Comparison of ENCODE assay signal across 8 cellular contexts in the genomic region with DNA sequence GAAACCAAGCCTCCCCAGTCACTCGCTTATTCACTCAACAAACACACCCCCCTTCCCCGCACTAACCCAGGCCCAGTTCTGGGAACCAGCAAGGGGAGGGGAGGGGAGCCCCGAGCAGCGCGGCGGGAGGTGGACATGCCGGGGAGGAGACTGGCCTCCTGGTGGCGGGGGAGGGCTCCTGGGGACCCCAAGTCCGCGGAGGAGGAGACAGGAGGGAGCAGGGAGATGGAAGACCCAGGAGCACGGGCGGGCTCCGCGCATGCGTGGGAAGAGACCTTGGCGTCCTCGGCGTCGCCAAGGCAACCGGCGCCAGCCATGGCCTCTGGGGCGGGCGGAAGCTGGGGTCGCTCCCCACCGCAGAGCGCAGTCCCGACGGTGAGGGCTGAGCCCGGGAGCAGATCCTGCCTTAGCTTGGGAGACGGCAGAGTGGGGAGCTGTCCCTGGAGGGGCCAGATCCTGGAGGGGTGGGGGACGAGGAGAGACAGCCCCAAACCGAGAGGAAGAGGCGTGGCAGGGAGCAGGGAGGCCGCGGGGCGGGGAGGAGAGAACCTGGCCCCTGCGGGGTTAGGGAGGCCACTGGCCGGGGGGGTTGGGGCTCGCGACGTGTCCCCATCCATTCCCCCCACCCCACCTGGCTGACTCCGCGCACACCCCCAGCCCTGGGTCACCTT. TPM values are rescaled to one million over a fixed set of nuclear protein-coding genes. Genes with fewer than 3 reads are reported as not detected.
DNase-seq lines count a peak whose midpoint lies in the region; ATAC-seq and TF ChIP-seq lines count a peak whose summit lies in the region.

A gene (plus strand): TSS at position 302 of the 671 bp plus-strand sequence. CDS start 14 bp downstream, at position 316.

- peak within 1 kb of the TSS; percentile 12; the same call in 1 of the 2 replicates for H2AFZ ChIP-seq in OCI-LY7 (ENCODE audit: low read length)
- H2AFZ ChIP-seq in neural cell (ENCODE audit: low read depth, low read length) = peak within 1 kb of the TSS; percentile 45

- H3K4me1 ChIP-seq in OCI-LY7 (ENCODE audit: insufficient read depth, low read length, poor library complexity, severe bottlenecking) = peaks cover 18% of the 10 kb centered on the region
- peaks cover 12% of the 10 kb centered on the region for H3K4me1 ChIP-seq in stomach smooth muscle (ENCODE audit: control insufficient read depth, insufficient read depth, low read length)

- CTCF ChIA-PET in OCI-LY7 (lab: Charles Lee; ENCODE audit: unreplicated experiment) = no interaction called here

- H3K27ac ChIP-seq in OCI-LY7 (ENCODE audit: low read depth, low read length, poor library complexity, severe bottlenecking) (no peak within 1 kb of the TSS), neural cell (ENCODE audit: low read length) (no peak within 1 kb of the TSS), stomach smooth muscle (ENCODE audit: low read length) (no peak within 1 kb of the TSS)

- DNase-seq in G401 (ENCODE audit: low spot score) (peak; percentile 37), OCI-LY7 (ENCODE audit: low spot score) (peak; percentile 82), activated T-helper 1 cell treated with Interleukin-2 at 50 U/mL for 16 hours (ENCODE audit: low read depth) (peak; percentile 69), fibroblast of peridontal ligament (ENCODE audit: extremely low read depth) (peak; percentile 41)

- peak within 1 kb of the TSS; percentile 87 for H3K4me2 ChIP-seq in OCI-LY7 (ENCODE audit: low read length)
- H3K4me2 ChIP-seq in neural cell (ENCODE audit: low read length) = peak within 1 kb of the TSS; percentile 44

- H3K79me2 ChIP-seq in OCI-LY7 (ENCODE audit: insufficient read depth, low read depth, low read length) (no peaks in the 10 kb centered on the region), neural cell (replicated peaks; ENCODE audit: insufficient read depth, low read length) (no peaks in the 10 kb centered on the region)

- H3K4me3 ChIP-seq in OCI-LY7 (ENCODE audit: low read depth, low read length, poor library complexity, severe bottlenecking) = peak within 1 kb of the TSS; percentile 69
- peak within 1 kb of the TSS; percentile 85 for H3K4me3 ChIP-seq in neural cell (ENCODE audit: low read length)
- peak within 1 kb of the TSS; percentile 69 to 74 for H3K4me3 ChIP-seq in stomach smooth muscle (ENCODE audit: low read length in 2 of 2)

- H3K9me3 ChIP-seq in OCI-LY7 (ENCODE audit: low read length) (no peaks in the 10 kb centered on the region), neural cell (ENCODE audit: low read length) (no peaks in the 10 kb centered on the region), stomach smooth muscle (ENCODE audit: control insufficient read depth in 2 of 2, low read length in 2 of 2) (no peaks in the 10 kb centered on the region)

- H3K27me3 ChIP-seq in neural cell (ENCODE audit: insufficient read depth, low read depth, low read length) (no peaks in the 10 kb centered on the region), stomach smooth muscle (ENCODE audit: control insufficient read depth in 1 of 2, insufficient read depth in 2 of 2, low read length in 2 of 2) (peaks cover 38% of the 10 kb centered on the region in 2 donors)

- POLR2A ChIA-PET in OCI-LY7 (lab: Charles Lee) = no interaction called here

- TF ChIP-seq RAD21 in neural cell (conservative IDR thresholded peaks at IDR 0.05) = no peak

- intact Hi-C loops in OCI-LY7 (cut with micrococcal nuclease; ENCODE audit: unreplicated experiment) = no loop called here

- H3K36me3 ChIP-seq in OCI-LY7 (ENCODE audit: insufficient read depth, low read length) (peaks cover 19% of the 10 kb centered on the region; the same call in 1 of the 2 replicates), neural cell (ENCODE audit: insufficient read depth, low read length) (no peaks in the 10 kb centered on the region), stomach smooth muscle (ENCODE audit: control insufficient read depth in 2 of 2, insufficient read depth in 2 of 2, low read length in 2 of 2) (no peaks in the 10 kb centered on the region)

- no peaks in the 10 kb centered on the region for H3F3A ChIP-seq in neural cell (ENCODE audit: insufficient read depth, low read length, poor library complexity, severe bottlenecking)

- H3K9ac ChIP-seq in neural cell (ENCODE audit: low read length) (peak within 1 kb of the TSS; percentile 71), stomach smooth muscle (ENCODE audit: low read length in 2 of 2) (peak within 1 kb of the TSS in 1 of 2 donors; percentile 41)

- H3K9me2 ChIP-seq in OCI-LY7 (ENCODE audit: insufficient read depth, low read length) (no peaks in the 10 kb centered on the region), neural cell (ENCODE audit: insufficient read depth, low read length) (no peaks in the 10 kb centered on the region)

- H4K20me1 ChIP-seq in OCI-LY7 (ENCODE audit: insufficient read depth, low read length) (no peaks in the 10 kb centered on the region), neural cell (ENCODE audit: insufficient read depth) (no peaks in the 10 kb centered on the region)

- BruUV-seq in OCI-LY7 (replicated peaks; lab: Mats Ljungman, UMichigan) = no TSS peak

- ATAC-seq in HG03439 (IDR thresholded peaks at IDR 0.05; ENCODE audit: unreplicated experiment) (peak; percentile 55), HG02571 (IDR thresholded peaks at IDR 0.05; ENCODE audit: unreplicated experiment) (no peak)

- TF ChIP-seq EP300 in neural cell (conservative IDR thresholded peaks at IDR 0.05; ENCODE audit: poor library complexity, severe bottlenecking) = peak; percentile 25

- TF ChIP-seq CTCF in OCI-LY7 (conservative IDR thresholded peaks at IDR 0.05; ENCODE audit: low read length) = no peak
- TF ChIP-seq CTCF in neural cell (IDR thresholded peaks at IDR 0.05; ENCODE audit: poor library complexity, severe bottlenecking) = no peak

- in situ Hi-C loops in G401 (cut with HindIII; ENCODE audit: low sequenced_read_pairs) = no loop called here

TF ChIP-seq in neural cell, 6 proteins besides CTCF, POLR2A, EP300 and RAD21:
- TF ChIP-seq SMC3 (conservative IDR thresholded peaks at IDR 0.05; ENCODE audit: poor library complexity) = peak; percentile 10
- TF ChIP-seq MXI1 (conservative IDR thresholded peaks at IDR 0.05; ENCODE audit: poor library complexity, severe bottlenecking) = peak; percentile 87
- peak; percentile 48 for TF ChIP-seq POLR2AphosphoS5 (IDR thresholded peaks at IDR 0.05)
- TF ChIP-seq, protein P1, sequence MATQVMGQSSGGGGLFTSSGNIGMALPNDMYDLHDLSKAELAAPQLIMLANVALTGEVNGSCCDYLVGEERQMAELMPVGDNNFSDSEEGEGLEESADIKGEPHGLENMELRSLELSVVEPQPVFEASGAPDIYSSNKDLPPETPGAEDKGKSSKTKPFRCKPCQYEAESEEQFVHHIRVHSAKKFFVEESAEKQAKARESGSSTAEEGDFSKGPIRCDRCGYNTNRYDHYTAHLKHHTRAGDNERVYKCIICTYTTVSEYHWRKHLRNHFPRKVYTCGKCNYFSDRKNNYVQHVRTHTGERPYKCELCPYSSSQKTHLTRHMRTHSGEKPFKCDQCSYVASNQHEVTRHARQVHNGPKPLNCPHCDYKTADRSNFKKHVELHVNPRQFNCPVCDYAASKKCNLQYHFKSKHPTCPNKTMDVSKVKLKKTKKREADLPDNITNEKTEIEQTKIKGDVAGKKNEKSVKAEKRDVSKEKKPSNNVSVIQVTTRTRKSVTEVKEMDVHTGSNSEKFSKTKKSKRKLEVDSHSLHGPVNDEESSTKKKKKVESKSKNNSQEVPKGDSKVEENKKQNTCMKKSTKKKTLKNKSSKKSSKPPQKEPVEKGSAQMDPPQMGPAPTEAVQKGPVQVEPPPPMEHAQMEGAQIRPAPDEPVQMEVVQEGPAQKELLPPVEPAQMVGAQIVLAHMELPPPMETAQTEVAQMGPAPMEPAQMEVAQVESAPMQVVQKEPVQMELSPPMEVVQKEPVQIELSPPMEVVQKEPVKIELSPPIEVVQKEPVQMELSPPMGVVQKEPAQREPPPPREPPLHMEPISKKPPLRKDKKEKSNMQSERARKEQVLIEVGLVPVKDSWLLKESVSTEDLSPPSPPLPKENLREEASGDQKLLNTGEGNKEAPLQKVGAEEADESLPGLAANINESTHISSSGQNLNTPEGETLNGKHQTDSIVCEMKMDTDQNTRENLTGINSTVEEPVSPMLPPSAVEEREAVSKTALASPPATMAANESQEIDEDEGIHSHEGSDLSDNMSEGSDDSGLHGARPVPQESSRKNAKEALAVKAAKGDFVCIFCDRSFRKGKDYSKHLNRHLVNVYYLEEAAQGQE (IDR thresholded peaks at IDR 0.05; ENCODE audit: borderline replicate concordance) = no peak

RNA-seq across cellular contexts. Expression of the gene that starts here (rescaled TPM):
- total RNA-seq in G401 (2014; rRNA removed; shearing (Covaris generic)) = 1.1 and 3.1 TPM in 2 replicates
- 0.16 TPM in 1 of 2 replicates, not detected in the other for total RNA-seq in OCI-LY7 (2014; rRNA removed; shearing (Covaris generic))
- total RNA-seq in OCI-LY7 (2022) = 0.29 TPM in 1 of 2 replicates, not detected in the other
- polyA plus RNA-seq in neural cell = 2.8 and 3.8 TPM in 2 replicates
- polyA minus RNA-seq in neural cell = 2.2 and 3.4 TPM in 2 replicates

Comparison
In these comparisons a context has a peak if more than half of its experiments do, and no peak if none do; other contexts are left out.
1. Peak in DNase-seq, H3K4me3 ChIP-seq and H3K4me2 ChIP-seq in OCI-LY7; RNA of the gene not detected or under 1 TPM.